ENCODE assay signal across 22 cellular contexts in genomic region chr4:182903013-182903412, GRCh38. TPM values are rescaled to one million over a fixed set of nuclear protein-coding genes. Genes with fewer than 3 reads are reported as not detected.
DNase-seq lines count a peak whose midpoint lies in the region; ATAC-seq and TF ChIP-seq lines count a peak whose summit lies in the region.
"Had no signal": no experiment of that assay in that cellular context is flagged by ENCODE, and none has a peak within 500 bp of the region (broad histone marks: within the 10 kb centered on the region; RNA-seq: fewer than 3 reads in every experiment).

No MANE protein-coding gene starts in this region.

- H4K91ac ChIP-seq in H9 (ENCODE audit: insufficient read length, low read depth, low read length) (no peak overlapping the region), neuronal stem cell (ENCODE audit: low read depth, low read length, poor library complexity) (no peak overlapping the region)

- H3K9me3 Mint-ChIP-seq in H9, result no peaks in the 10 kb centered on the region
- H3K9me3 Mint-ChIP-seq in T-cell, result no peaks in the 10 kb centered on the region
- H3K9me3 Mint-ChIP-seq: CD4-positive, CD25-positive, alpha-beta regulatory T cell; CD8-positive, alpha-beta memory T cell; HFFc6 had no signal

- H2BK20ac ChIP-seq in H9 (ENCODE audit: low read depth, low read length, poor library complexity, severe bottlenecking), result no peak overlapping the region

- H2AFZ ChIP-seq in H9 (ENCODE audit: low read length) (no peak overlapping the region), neuronal stem cell (ENCODE audit: low read length) (no peak overlapping the region)

- peaks cover 52% of the 10 kb centered on the region for H3K36me3 ChIP-seq in WERI-Rb-1
- H3K36me3 ChIP-seq in neuronal stem cell (replicated peaks in 1 of 2; ENCODE audit: control insufficient read depth in 2 of 2, insufficient read depth in 2 of 2, low read length in 2 of 2), result peaks cover 19 to 95% of the 10 kb centered on the region in 2 donors

- H2BK15ac ChIP-seq in H9 (ENCODE audit: low read depth, low read length), result no peak overlapping the region
- no peak overlapping the region for H2BK15ac ChIP-seq in neuronal stem cell (ENCODE audit: low read length)

- H3K14ac ChIP-seq in H9 (ENCODE audit: insufficient read depth, low read length) (no peak overlapping the region), neuronal stem cell (ENCODE audit: low read length) (no peak overlapping the region)

- H3K4me3 ChIP-seq in WERI-Rb-1 (ENCODE audit: low read depth, low read length) (no peak overlapping the region), neuronal stem cell (ENCODE audit: low read length in 2 of 2) (no peak overlapping the region)
- H3K4me3 ChIP-seq: GM12878 had no signal

- peaks cover 8 to 69% (median 52%) of the 10 kb centered on the region in 3 experiments for H3K36me3 Mint-ChIP-seq in H9 (ENCODE audit: insufficient read depth in 1 of 3, low read depth in 3 of 3)
- peaks cover 69% of the 10 kb centered on the region for H3K36me3 Mint-ChIP-seq in T-cell

- POLR2A ChIA-PET in T-cell (lab: Charles Lee), result no interaction called here

- H2AK5ac ChIP-seq in H9 (ENCODE audit: insufficient read length, low read length), result no peak overlapping the region
- H2AK5ac ChIP-seq in neuronal stem cell (ENCODE audit: low read depth, low read length), result peak overlapping the region; percentile 33

- H3T11ph ChIP-seq in H9 (ENCODE audit: low read length), result no peak overlapping the region

- no peak overlapping the region for H3K56ac ChIP-seq in H9 (ENCODE audit: insufficient read length, low read depth, low read length)

- H3K23me2 ChIP-seq in H9 (ENCODE audit: insufficient read length, low read depth, low read length, poor library complexity, severe bottlenecking), result no peaks in the 10 kb centered on the region

- H3K4me2 ChIP-seq in H9 (ENCODE audit: insufficient read depth, insufficient read length, low read length) (no peak overlapping the region), neuronal stem cell (ENCODE audit: insufficient read depth, low read length, poor library complexity, severe bottlenecking) (no peak overlapping the region)

- H3K9me3 ChIP-seq in H9 (ENCODE audit: control insufficient read depth, low read depth, low read length), result no peaks in the 10 kb centered on the region
- H3K9me3 ChIP-seq in WERI-Rb-1 (ENCODE audit: severe bottlenecking), result no peaks in the 10 kb centered on the region
- no peaks in the 10 kb centered on the region for H3K9me3 ChIP-seq in neuronal stem cell (replicated peaks in 1 of 2; ENCODE audit: control insufficient read depth in 2 of 2, insufficient read depth in 1 of 2, low read depth in 1 of 2, low read length in 2 of 2)
- H3K9me3 ChIP-seq: BE2C had no signal

- H3K23ac ChIP-seq in H9 (ENCODE audit: insufficient read length, low read depth, low read length), result no peak overlapping the region
- H3K23ac ChIP-seq in neuronal stem cell (ENCODE audit: low read depth, low read length, poor library complexity), result no peak overlapping the region

- no peaks in the 10 kb centered on the region for H3K27me3 Mint-ChIP-seq in H9 (ENCODE audit: low read depth)
- no peaks in the 10 kb centered on the region for H3K27me3 Mint-ChIP-seq in T-cell
- H3K27me3 Mint-ChIP-seq: CD4-positive, CD25-positive, alpha-beta regulatory T cell had no signal

- H3K4me3 Mint-ChIP-seq in H9, result no peak overlapping the region
- no peak overlapping the region for H3K4me3 Mint-ChIP-seq in T-cell
- H3K4me3 Mint-ChIP-seq: CD4-positive, CD25-positive, alpha-beta regulatory T cell; CD8-positive, alpha-beta memory T cell; HFFc6 had no signal

- H4K5ac ChIP-seq in H9 (ENCODE audit: insufficient read length, low read depth, low read length), result no peak overlapping the region

- WGBS in H9 (ENCODE audit: extremely low coverage, insufficient read length, low lambda C conversion rate), result no CpG with 5 or more reads among the region's 9 CpGs
- WGBS in neuronal stem cell (ENCODE audit: extremely low coverage in 2 of 2, insufficient read length in 2 of 2, insufficient replicate concordance in 1 of 2), 2 donors, result no CpG with 5 or more reads among the region's 9 CpGs

- H4K8ac ChIP-seq in H9 (replicated peaks; ENCODE audit: insufficient read length, low read depth, low read length), result no peak overlapping the region
- H4K8ac ChIP-seq in neuronal stem cell (ENCODE audit: low read depth, low read length), result peak overlapping the region; percentile 32

- H3K9ac ChIP-seq in H9 (ENCODE audit: extremely low read depth, insufficient read length, low read length), result no peak overlapping the region
- H3K9ac ChIP-seq in neuronal stem cell (ENCODE audit: low read depth, low read length, poor library complexity), result no peak overlapping the region

- no peak overlapping the region for H3K27ac ChIP-seq in H9 (ENCODE audit: insufficient read length, low read depth, low read length)
- peak overlapping the region; percentile 16; the same call in 1 of the 2 replicates for H3K27ac ChIP-seq in WERI-Rb-1
- H3K27ac ChIP-seq in neuronal stem cell (replicated peaks; ENCODE audit: low read length), result no peak overlapping the region
- H3K27ac ChIP-seq: HL-60 had no signal

- H3K18ac ChIP-seq in H9 (ENCODE audit: insufficient read length, low read depth, low read length) (no peak overlapping the region), neuronal stem cell (ENCODE audit: low read length) (no peak overlapping the region)

- in situ Hi-C loops in KBM-7 (cut with MboI; ENCODE audit: low pct_unique_long_range_greater_than_20kb, low sequenced_read_pairs), result no loop called here

- H3K27ac Mint-ChIP-seq in H9 (peak overlapping the region in 1 of 3 experiments; percentile 66; a peak in 1 of 7 replicates), T-cell (no peak overlapping the region)
- H3K27ac Mint-ChIP-seq: CD4-positive, CD25-positive, alpha-beta regulatory T cell; HFFc6 had no signal

- H3K79me1 ChIP-seq in H9 (ENCODE audit: insufficient read depth, low read depth, low read length, poor library complexity, severe bottlenecking) (no peaks in the 10 kb centered on the region), neuronal stem cell (ENCODE audit: low read depth, low read length) (peaks cover 7% of the 10 kb centered on the region)

- TF ChIP-seq CTCF in H9 (conservative IDR thresholded peaks at IDR 0.05) (no peak), WERI-Rb-1 (IDR thresholded peaks at IDR 0.05; ENCODE audit: low read depth, low read length) (no peak)

- H3K4me1 ChIP-seq in H9 (ENCODE audit: insufficient read depth, low read length) (no peaks in the 10 kb centered on the region; the same call in 1 of the 2 replicates), neuronal stem cell (ENCODE audit: control insufficient read depth in 2 of 2, insufficient read depth in 1 of 2, low read depth in 1 of 2, low read length in 2 of 2) (peaks cover 0 to 21% of the 10 kb centered on the region in 2 donors)

- no peaks in the 10 kb centered on the region for H3K27me3 ChIP-seq in H9 (ENCODE audit: insufficient read depth, low read length)
- no peaks in the 10 kb centered on the region for H3K27me3 ChIP-seq in WERI-Rb-1 (ENCODE audit: insufficient read depth, low read depth, severe bottlenecking)
- H3K27me3 ChIP-seq in neuronal stem cell (ENCODE audit: control insufficient read depth in 3 of 3, insufficient read depth in 3 of 3, low read depth in 1 of 3, low read length in 3 of 3), result no peaks in the 10 kb centered on the region
- H3K27me3 ChIP-seq: BE2C had no signal

- no peak overlapping the region for H2BK120ac ChIP-seq in H9 (ENCODE audit: low read depth, low read length, poor library complexity, severe bottlenecking)
- H2BK120ac ChIP-seq in neuronal stem cell (ENCODE audit: low read depth, low read length), result no peak overlapping the region

- DNase-seq in H9, result no peak
- DNase-seq in WERI-Rb-1, result no peak
- DNase-seq in left lobe of liver (ENCODE audit: low spot score), result peak; percentile 70
- DNase-seq in neuronal stem cell (ENCODE audit: low spot score), result no peak
- no peak for DNase-seq in KBM-7
- DNase-seq in GOT3 (lab: John Stamatoyannopoulos, UW), result no peak
- no peak for DNase-seq in T-cell
- DNase-seq: ACHN; BE2C; C1 segment of cervical spinal cord; CD4-positive, CD25-positive, alpha-beta regulatory T cell; CD8-positive, alpha-beta memory T cell; COR-L47; DMS 273 treated with DMSO at 0.1 percent for 48 hours; DMS53; DND-41; EL; HFFc6; IMR-90 had no signal

- CTCF ChIA-PET in T-cell (lab: Charles Lee), result no interaction called here

- H3K79me2 ChIP-seq in H9 (ENCODE audit: insufficient read depth, low read length), result no peaks in the 10 kb centered on the region

- H2BK5ac ChIP-seq in H9 (ENCODE audit: insufficient read length, low read length), result peak overlapping the region; percentile 3
- H2BK5ac ChIP-seq in neuronal stem cell (ENCODE audit: low read length), result no peak overlapping the region

- H2BK12ac ChIP-seq in H9 (ENCODE audit: insufficient read length, low read depth, low read length) (no peak overlapping the region), neuronal stem cell (ENCODE audit: low read length) (no peak overlapping the region)

- ATAC-seq in left lobe of liver (peak; percentile 61), T-cell (replicated peaks in 1 of 4) (no peak)
- ATAC-seq: GM12878, HCT116 had no signal

- H3K4ac ChIP-seq in H9 (ENCODE audit: low read depth, low read length) (no peak overlapping the region), neuronal stem cell (ENCODE audit: low read length) (no peak overlapping the region)

- no peaks in the 10 kb centered on the region for H4K20me1 ChIP-seq in H9 (ENCODE audit: control insufficient read depth, insufficient read depth, insufficient read length)

- H3K4me1 Mint-ChIP-seq in H9 (peaks cover 6 to 10% of the 10 kb centered on the region in 2 experiments; a peak in 3 of 4 replicates), T-cell (peaks cover 4 to 17% (median 5%) of the 10 kb centered on the region in 3 donors)

RNA-seq across cellular contexts. Expression of gene DCTD, which starts 14.2 kb away (rescaled TPM):
- 95.5 and 100 TPM in 2 replicates for total RNA-seq in H9 (2021)
- 56.9 TPM for total RNA-seq in left lobe of liver
- polyA plus RNA-seq in neuronal stem cell (2013, experiment 1 of 2), result 95.6 TPM
- polyA plus RNA-seq in neuronal stem cell (2013, experiment 2 of 2), result 95.4 TPM
- 10 to 100 TPM; 55.3 to 78.7 (median 68.8) TPM for total RNA-seq in T-cell
